18 cellular contexts compared by ENCODE assay signal in the genomic region with DNA sequence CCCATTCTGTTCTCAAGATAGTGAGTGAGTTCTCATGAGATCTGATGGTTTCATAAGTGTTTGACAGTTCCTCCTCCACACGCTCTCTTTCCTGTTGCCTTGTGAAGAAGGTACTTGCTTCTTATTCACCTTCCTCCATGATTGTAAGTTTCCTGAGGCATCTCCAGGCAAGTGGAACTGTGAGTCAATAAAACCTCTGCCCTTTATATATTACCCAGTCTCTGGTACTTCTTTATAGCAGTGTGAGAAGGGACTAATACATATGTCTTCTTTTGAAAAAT. TPM values are rescaled to one million over a fixed set of nuclear protein-coding genes. Genes with fewer than 3 reads are reported as not detected.
DNase-seq lines count a peak whose midpoint lies in the region; ATAC-seq and TF ChIP-seq lines count a peak whose summit lies in the region.
"Had no signal": no experiment of that assay in that cellular context is flagged by ENCODE, and none has a peak within 500 bp of the region (broad histone marks: within the 10 kb centered on the region; RNA-seq: fewer than 3 reads in every experiment).

No MANE protein-coding gene starts in this region.

- TF ChIP-seq POLR2A in GM18505 (IDR thresholded peaks at IDR 0.05; ENCODE audit: borderline replicate concordance, extremely low read depth, insufficient read depth, insufficient read length) = no peak

- no peaks in the 10 kb centered on the region for H3K4me1 Mint-ChIP-seq in activated T-helper 17 cell treated with anti-CD3 and anti-CD28 coated beads, Interleukin-2, amount 50 U/mL, for 72 hours
- H3K4me1 Mint-ChIP-seq: CD8-positive, alpha-beta memory T cell had no signal

- ATAC-seq in GM18505 (IDR thresholded peaks at IDR 0.05; ENCODE audit: unreplicated experiment) = peak; percentile 22
- peak; percentile 31 for ATAC-seq in GM18907 (IDR thresholded peaks at IDR 0.05; ENCODE audit: unreplicated experiment)
- ATAC-seq in HG02870 (IDR thresholded peaks at IDR 0.05; ENCODE audit: unreplicated experiment) = peak; percentile 24
- ATAC-seq in activated T-helper 17 cell treated with anti-CD3 and anti-CD28 coated beads, Interleukin-2, amount 50 U/mL, for 72 hours (replicated peaks) = peak; percentile 59
- no peak for ATAC-seq in GM18520 (IDR thresholded peaks at IDR 0.05; ENCODE audit: unreplicated experiment)

- H3K36me3 Mint-ChIP-seq in activated T-helper 17 cell treated with anti-CD3 and anti-CD28 coated beads, Interleukin-2, amount 50 U/mL, for 72 hours (ENCODE audit: low read depth) = no peaks in the 10 kb centered on the region

- DNase-seq in NCI-H1436 (lab: John Stamatoyannopoulos, UW) (no peak), cardiac septum (ENCODE audit: low spot score) (no peak)
- DNase-seq: CD8-positive, alpha-beta memory T cell; GF-D8; KBM-7; NCI-H1048; NCI-H2107; NCI-H345; NCI-H69; NK-92 treated with Interleukin-12 subunit alpha and Interleukin-12 subunit beta, amount 100 ng/mL, for 24 hours; OCI-M1 had no signal

- H3K27me3 Mint-ChIP-seq in activated T-helper 17 cell treated with anti-CD3 and anti-CD28 coated beads, Interleukin-2, amount 50 U/mL, for 72 hours = no peaks in the 10 kb centered on the region

- H3K4me3 Mint-ChIP-seq in activated T-helper 17 cell treated with anti-CD3 and anti-CD28 coated beads, Interleukin-2, amount 50 U/mL, for 72 hours = no peak overlapping the region
- H3K4me3 Mint-ChIP-seq: CD8-positive, alpha-beta memory T cell; HFFc6 had no signal

- peaks cover 11% of the 10 kb centered on the region for H3K9me3 Mint-ChIP-seq in activated T-helper 17 cell treated with anti-CD3 and anti-CD28 coated beads, Interleukin-2, amount 50 U/mL, for 72 hours
- H3K9me3 Mint-ChIP-seq: HFFc6 had no signal

- H3K27ac Mint-ChIP-seq in activated T-helper 17 cell treated with anti-CD3 and anti-CD28 coated beads, Interleukin-2, amount 50 U/mL, for 72 hours = peak overlapping the region; percentile 77
- H3K27ac Mint-ChIP-seq: CD8-positive, alpha-beta memory T cell; HFFc6 had no signal

- intact Hi-C loops in cardiac septum (cut with DNase I) = no loop called here

RNA-seq across cellular contexts. Expression of a gene that starts 58.4 kb away (rescaled TPM):
- 1 to 10 TPM in 1 of 2 donors, not detected in 1; 1.1 TPM for total RNA-seq in activated T-helper 17 cell treated with anti-CD3 and anti-CD28 coated beads, Interleukin-2, amount 50 U/mL, for 72 hours
- total RNA-seq in cardiac septum = not detected
- total RNA-seq: CD8-positive, alpha-beta memory T cell; H1 had no signal
